Comparison of ENCODE assay signal across 1 cellular context in the genomic region with DNA sequence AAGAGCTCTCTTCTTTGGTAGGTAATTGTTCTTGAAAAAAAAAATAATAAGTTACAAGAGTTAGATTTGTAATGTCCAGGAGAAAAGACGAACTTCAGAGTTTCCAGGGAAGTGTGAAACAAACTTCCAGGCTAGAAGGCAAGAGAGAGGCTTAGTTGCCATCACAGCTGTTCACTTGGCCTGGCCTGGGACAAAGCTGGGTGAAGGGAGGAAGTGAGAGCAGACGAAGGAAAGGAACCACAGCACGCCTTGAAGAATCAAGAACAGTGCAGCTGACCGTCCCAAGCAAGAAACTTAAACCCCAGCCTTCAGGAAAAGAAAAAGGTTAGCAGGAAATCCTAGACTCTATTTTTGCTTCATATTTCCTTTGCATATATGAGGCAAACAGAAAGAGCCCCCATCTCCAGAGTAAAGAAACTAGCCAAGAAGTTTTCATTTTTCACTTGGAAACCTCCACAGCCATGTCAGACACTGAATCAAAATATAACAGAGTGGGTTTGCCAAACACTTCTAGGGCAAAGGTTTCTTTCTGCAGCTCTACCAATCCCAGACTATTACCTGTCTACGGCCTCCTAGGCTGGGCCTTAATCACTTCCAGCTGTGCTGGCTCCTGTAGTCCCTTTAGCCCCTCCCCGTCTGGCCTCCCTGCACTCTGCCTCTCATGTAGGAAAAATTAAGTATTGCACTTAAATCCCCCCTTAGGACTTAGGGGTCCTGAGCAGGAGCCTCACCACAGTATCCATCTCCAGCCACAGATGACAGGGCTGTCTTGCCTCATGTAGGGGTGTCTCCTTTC.
TF ChIP-seq lines count a peak whose summit lies in the region.

No MANE protein-coding gene starts in this region.

TF ChIP-seq in GM23338, 12 proteins besides CTCF, POLR2A, EP300 and RAD21 (continued from another document):
- no peak for TF ChIP-seq ZNF462 (CRISPR knock-in tag; IDR thresholded peaks at IDR 0.05)
- TF ChIP-seq POLR2AphosphoS5 (IDR thresholded peaks at IDR 0.05; ENCODE audit: low read depth) = no peak
- TF ChIP-seq ZNF331 (CRISPR knock-in tag; IDR thresholded peaks at IDR 0.05; ENCODE audit: low read depth) = no peak
- no peak for TF ChIP-seq CREB1 (CRISPR knock-in tag; IDR thresholded peaks at IDR 0.05; ENCODE audit: low read depth)
- no peak for TF ChIP-seq EZH2phosphoT487 (IDR thresholded peaks at IDR 0.05; ENCODE audit: unreplicated experiment)
- TF ChIP-seq STAT1 (IDR thresholded peaks at IDR 0.05; ENCODE audit: unreplicated experiment) = no peak
TF ChIP-seq in GM23338: peak in this region for 0.
